Comparison of ENCODE assay signal across 19 cellular contexts in the genomic region with DNA sequence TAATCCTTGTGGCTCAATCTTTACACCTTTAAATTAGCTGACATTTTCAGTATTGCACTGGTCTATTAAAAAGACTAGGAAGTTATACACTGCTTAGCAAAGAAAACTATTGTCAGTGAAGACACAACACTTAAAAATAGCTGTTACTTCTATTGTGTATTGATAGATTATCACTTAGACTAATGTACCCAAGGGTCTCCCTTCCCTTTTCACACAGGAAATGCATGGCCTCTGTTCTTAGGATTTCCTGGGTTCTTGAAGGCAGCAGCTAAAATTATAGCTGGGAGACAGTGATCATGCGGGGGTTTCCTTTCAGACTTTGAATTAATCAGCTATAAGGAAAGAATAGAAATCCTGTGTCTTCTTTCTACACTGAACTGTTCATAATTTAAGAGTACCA. TPM values are rescaled to one million over a fixed set of nuclear protein-coding genes. Genes with fewer than 3 reads are reported as not detected.
A peak's percentile ranks its signal among the peaks of the same experiment; 100 is the strongest.
DNase-seq lines count a peak whose midpoint lies in the region; ATAC-seq, FAIRE-seq and TF ChIP-seq lines count a peak whose summit lies in the region.
"Had no signal": no experiment of that assay in that cellular context is flagged by ENCODE, and none has a peak within 500 bp of the region (broad histone marks: within the 10 kb centered on the region; RNA-seq: fewer than 3 reads in every experiment).

No MANE protein-coding gene starts in this region.

- peak overlapping the region; percentile 32 for H3K27ac ChIP-seq in A673 (ENCODE audit: low read depth, low read length, poor library complexity, severe bottlenecking)
- no peak overlapping the region for H3K27ac ChIP-seq in SK-N-SH (ENCODE audit: low read depth in 2 of 2, low read length in 1 of 2)
- H3K27ac ChIP-seq: RWPE1 had no signal

- 96% methylated on average over 1 of the region's 1 CpG for WGBS in SK-N-SH (ENCODE audit: low lambda C conversion rate)

- H3K27me3 ChIP-seq in A673 (replicated peaks; ENCODE audit: insufficient read depth, low read depth, low read length, poor library complexity) (no peaks in the 10 kb centered on the region), SK-N-SH (ENCODE audit: insufficient read depth) (no peaks in the 10 kb centered on the region)
- H3K27me3 ChIP-seq: MG63 had no signal

- H3K4me2 ChIP-seq in SK-N-SH = no peak overlapping the region

- intact Hi-C loops in A673 (cut with micrococcal nuclease; ENCODE audit: unreplicated experiment) = no loop called here
- intact Hi-C loops in natural killer cell (cut with micrococcal nuclease) = no loop called here

- H3K9me3 ChIP-seq in A673 (ENCODE audit: low read depth, low read length, poor library complexity, severe bottlenecking) = no peaks in the 10 kb centered on the region
- H3K9me3 ChIP-seq in SK-N-SH = no peaks in the 10 kb centered on the region
- H3K9me3 ChIP-seq: MG63 had no signal

- no peak for ATAC-seq in effector memory CD8-positive, alpha-beta T cell (replicated peaks)
- ATAC-seq in natural killer cell (peak in 2 of 3 donors; percentile 47 to 63), GM18867 (IDR thresholded peaks at IDR 0.05; ENCODE audit: unreplicated experiment) (no peak)
- ATAC-seq: PC-3 had no signal

- H3K9me3 Mint-ChIP-seq in effector memory CD8-positive, alpha-beta T cell = no peaks in the 10 kb centered on the region
- H3K9me3 Mint-ChIP-seq in natural killer cell = no peaks in the 10 kb centered on the region
- H3K9me3 Mint-ChIP-seq: CD4-positive, alpha-beta memory T cell had no signal

- peaks cover 32% of the 10 kb centered on the region for H3K36me3 Mint-ChIP-seq in effector memory CD8-positive, alpha-beta T cell (ENCODE audit: insufficient read depth)
- H3K36me3 Mint-ChIP-seq in natural killer cell = no peaks in the 10 kb centered on the region

- FAIRE-seq in GM19239 (lab: Jason Lieb, UNC) = peak; percentile 14

- H3K9me2 ChIP-seq in SK-N-SH = no peaks in the 10 kb centered on the region

- H3K9ac ChIP-seq in SK-N-SH = no peak overlapping the region

- H3K4me1 ChIP-seq in A673 (ENCODE audit: insufficient read depth, low read length, poor library complexity, severe bottlenecking) (peaks cover 4% of the 10 kb centered on the region), SK-N-SH (ENCODE audit: control insufficient read depth in 1 of 2, insufficient read depth in 2 of 2, low read depth in 1 of 2, low read length in 1 of 2) (peaks cover 0 to 4% of the 10 kb centered on the region in 2 experiments; a peak in 2 of 4 replicates)

- POLR2A ChIA-PET in A673 (lab: Charles Lee; ENCODE audit: low non-redundant PET) = no interaction called here
- POLR2A ChIA-PET in SK-N-SH (lab: Yijun Ruan, JAX) = no interaction called here

- DNase-seq in A673 (ENCODE audit: low spot score) (peak; percentile 42), GM19239 (ENCODE audit: insufficient read length, low spot score) (no peak), natural killer cell (no peak), SK-N-SH (no peak), kidney glomerular epithelial cell (lab: John Stamatoyannopoulos, UW) (no peak), hepatic stellate cell (ENCODE audit: low spot score) (no peak)
- no peak for DNase-seq in effector memory CD8-positive, alpha-beta T cell
- DNase-seq: Calu3; CD4-positive, alpha-beta memory T cell; DMS53; MG63; NCI-H1092; NCI-H146; NCI-H2081; NCI-H510A; NCI-H774; PC-3 had no signal

- CTCF ChIA-PET in A673 (lab: Charles Lee) (no interaction called here), SK-N-SH (lab: Yijun Ruan, JAX) (interaction anchor here (1.3 kb wide), 1 partner anchor 11 kb away, joined by 5 read pairs; no protein-coding TSS in a partner anchor)

- H3K36me3 ChIP-seq in A673 (ENCODE audit: insufficient read depth, low read length, poor library complexity, severe bottlenecking) = peaks cover 3% of the 10 kb centered on the region
- peaks cover 0 to 11% of the 10 kb centered on the region in 2 experiments for H3K36me3 ChIP-seq in SK-N-SH (replicated peaks in 1 of 2; ENCODE audit: control insufficient read depth in 1 of 2, insufficient read depth in 2 of 2, low read length in 1 of 2)

- H3K4me3 ChIP-seq in A673 (ENCODE audit: low read depth, low read length, poor library complexity, severe bottlenecking) = no peak overlapping the region
- no peak overlapping the region for H3K4me3 ChIP-seq in SK-N-SH (ENCODE audit: low read depth in 2 of 2, low read length in 1 of 2)
- H3K4me3 ChIP-seq: MG63 had no signal

- BruUV-seq in A673 (replicated peaks; lab: Mats Ljungman, UMichigan) = no TSS peak

- no peak for TF ChIP-seq CTCF in A673 (conservative IDR thresholded peaks at IDR 0.05; ENCODE audit: low read depth, low read length)
- no peak for TF ChIP-seq CTCF in natural killer cell (IDR thresholded peaks at IDR 0.05)
- TF ChIP-seq CTCF in SK-N-SH (IDR thresholded peaks at IDR 0.05) = no peak

- no peaks in the 10 kb centered on the region for H3F3A ChIP-seq in SK-N-SH (replicated peaks; ENCODE audit: insufficient read depth)

- TF ChIP-seq RAD21 in SK-N-SH (IDR thresholded peaks at IDR 0.05; ENCODE audit: low read length) = no peak

- peaks cover 88% of the 10 kb centered on the region for H3K79me2 ChIP-seq in SK-N-SH (ENCODE audit: insufficient read depth)

- H3K27ac Mint-ChIP-seq in effector memory CD8-positive, alpha-beta T cell = peak overlapping the region; percentile 33 to 85
- H3K27ac Mint-ChIP-seq in natural killer cell = peak overlapping the region; percentile 58 to 92

- no peak overlapping the region for H3K4me3 Mint-ChIP-seq in effector memory CD8-positive, alpha-beta T cell
- peak overlapping the region; percentile 28 for H3K4me3 Mint-ChIP-seq in natural killer cell

- H3K4me1 Mint-ChIP-seq in effector memory CD8-positive, alpha-beta T cell (ENCODE audit: low read depth in 2 of 2) = peaks cover 42 to 52% of the 10 kb centered on the region in 2 donors
- H3K4me1 Mint-ChIP-seq in natural killer cell = peaks cover 39 to 62% of the 10 kb centered on the region in 2 donors

- H2AFZ ChIP-seq in SK-N-SH (ENCODE audit: low read depth) = no peak overlapping the region

- peaks cover 13% of the 10 kb centered on the region; the same call in 1 of the 2 replicates for H4K20me1 ChIP-seq in SK-N-SH (ENCODE audit: insufficient read depth)

- H3K27me3 Mint-ChIP-seq in effector memory CD8-positive, alpha-beta T cell = no peaks in the 10 kb centered on the region
- H3K27me3 Mint-ChIP-seq in natural killer cell (ENCODE audit: low read depth in 2 of 2) = no peaks in the 10 kb centered on the region
- H3K27me3 Mint-ChIP-seq: CD4-positive, alpha-beta memory T cell had no signal

- no peak for TF ChIP-seq EP300 in SK-N-SH (IDR thresholded peaks at IDR 0.05; ENCODE audit: borderline replicate concordance in 1 of 2, low read depth in 1 of 2, low read length in 1 of 2)

TF ChIP-seq in SK-N-SH, 30 proteins besides CTCF, POLR2A, EP300 and RAD21:
- TF ChIP-seq, protein P1, sequence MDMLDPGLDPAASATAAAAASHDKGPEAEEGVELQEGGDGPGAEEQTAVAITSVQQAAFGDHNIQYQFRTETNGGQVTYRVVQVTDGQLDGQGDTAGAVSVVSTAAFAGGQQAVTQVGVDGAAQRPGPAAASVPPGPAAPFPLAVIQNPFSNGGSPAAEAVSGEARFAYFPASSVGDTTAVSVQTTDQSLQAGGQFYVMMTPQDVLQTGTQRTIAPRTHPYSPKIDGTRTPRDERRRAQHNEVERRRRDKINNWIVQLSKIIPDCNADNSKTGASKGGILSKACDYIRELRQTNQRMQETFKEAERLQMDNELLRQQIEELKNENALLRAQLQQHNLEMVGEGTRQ (IDR thresholded peaks at IDR 0.05; ENCODE audit: borderline replicate concordance, low read depth, low read length) = no peak
- TF ChIP-seq FOXJ3 (CRISPR knock-in tag; IDR thresholded peaks at IDR 0.05) = no peak

RNA-seq across cellular contexts. Expression of a gene that starts 12.8 kb away (rescaled TPM):
- total RNA-seq in A673 (2021) (37.3 and 45.7 TPM in 2 replicates), natural killer cell (100 to 1,000 TPM; 166 to 308 (median 170) TPM)
- 26.9 and 33.1 TPM in 2 replicates for polyA plus RNA-seq in SK-N-SH (2012; rRNA removed)
- 15.2 and 16.7 TPM in 2 replicates for polyA plus RNA-seq in SK-N-SH (2012; cell fraction: cytosol; rRNA removed)
- polyA plus RNA-seq in SK-N-SH (2012; cell fraction: nucleus; rRNA removed) = 105 and 109 TPM in 2 replicates

Comparison
In these comparisons a context has a peak if more than half of its experiments do, and no peak if none do; other contexts are left out.
1. ATAC-seq: peak in natural killer cell (2 of 3); none in effector memory CD8-positive, alpha-beta T cell (single experiment) and GM18867 (single experiment).